ENCODE assay signal across 7 cellular contexts in the genomic region with DNA sequence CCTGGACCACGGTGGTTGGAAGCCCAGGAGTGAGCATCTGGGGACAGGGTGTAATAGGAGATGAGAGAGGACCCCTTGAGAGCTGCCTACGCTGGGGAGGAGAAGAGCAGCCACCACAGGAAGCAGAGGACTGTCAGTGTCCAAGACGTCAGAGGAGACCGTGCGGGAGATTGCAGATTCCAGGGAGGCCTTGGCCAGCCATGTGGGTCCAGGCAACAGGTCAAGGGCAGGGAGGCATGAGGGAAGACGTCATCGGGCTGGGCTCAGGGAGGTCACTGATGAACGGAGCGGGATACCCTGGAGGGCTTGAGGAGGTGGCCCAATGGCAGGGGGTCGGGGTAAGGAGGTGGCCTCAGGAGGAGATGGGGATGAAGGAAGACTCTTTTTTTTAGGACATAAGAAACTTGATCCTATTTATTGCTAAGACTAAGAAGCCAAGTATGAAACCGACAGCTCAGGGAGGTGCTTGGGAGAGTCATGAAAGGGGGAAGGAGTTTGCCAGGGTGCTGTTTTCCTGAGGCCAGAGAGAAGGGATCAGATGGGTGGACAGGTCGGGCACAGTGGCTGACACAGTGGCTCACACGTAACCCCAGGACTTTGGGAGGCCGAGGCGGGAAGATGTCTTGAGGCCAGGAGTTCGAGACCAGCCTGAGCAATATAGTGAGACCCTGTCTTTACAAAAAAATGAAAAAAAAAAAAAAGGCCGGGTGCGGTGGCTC. TPM values are rescaled to one million over a fixed set of nuclear protein-coding genes. Genes with fewer than 3 reads are reported as not detected.
DNase-seq lines count a peak whose midpoint lies in the region; ATAC-seq, FAIRE-seq and TF ChIP-seq lines count a peak whose summit lies in the region.
"Not testable (repeated sequence)": the region's sequence is repeated elsewhere in the genome, so short reads cannot be mapped to it uniquely, and the experiment has no call there.

No MANE protein-coding gene starts in this region.

- FAIRE-seq in K562 (lab: Jason Lieb, UNC), result not testable (repeated sequence)

- not testable (repeated sequence) for H3F3A ChIP-seq in GM23338 (replicated peaks; ENCODE audit: low read depth)
- H3F3A ChIP-seq in neural progenitor cell (ENCODE audit: low read depth), result peaks cover 14% of the 10 kb centered on the region

- H3K36me3 ChIP-seq in GM23338 (ENCODE audit: insufficient read depth); K562 (ENCODE audit: control insufficient read depth, insufficient read depth, low read length); neural progenitor cell; gastrocnemius medialis: not testable (repeated sequence)

- H3K4me1 Mint-ChIP-seq in GM23338, result peaks cover 29% of the 10 kb centered on the region
- H3K4me1 Mint-ChIP-seq in neural progenitor cell, result peaks cover 44% of the 10 kb centered on the region

- H3K9me2 ChIP-seq in GM23338 (ENCODE audit: insufficient read depth), result not testable (repeated sequence)

- H3K9me3 Mint-ChIP-seq in GM23338, neural progenitor cell: not testable (repeated sequence)

- not testable (repeated sequence) for DNase-seq in GM23338 (ENCODE audit: low spot score); K562 (ENCODE audit: extremely low read depth in 1 of 4, low spot score in 3 of 4); neural progenitor cell (ENCODE audit: low spot score)
- DNase-seq in NCI-H82 (lab: John Stamatoyannopoulos, UW) (peak; percentile 15), fibroblast of peridontal ligament (ENCODE audit: extremely low read depth) (peak; percentile 3), right cardiac atrium (peak in 1 of 3 donors; percentile 47), gastrocnemius medialis (peak; percentile 78 to 84)

- H3K36me3 Mint-ChIP-seq in GM23338 (ENCODE audit: low read depth); neural progenitor cell: not testable (repeated sequence)

- not testable (repeated sequence) for ATAC-seq in GM23338
- ATAC-seq in K562 (peak; percentile 17; the same call in 2 of the 3 replicates), right cardiac atrium (peak in 1 of 2 donors; percentile 24), gastrocnemius medialis (peak; percentile 53 to 63)

- POLR2A ChIA-PET in K562 (lab: Yijun Ruan, JAX), result not testable (repeated sequence)

- not testable (repeated sequence) for TF ChIP-seq POLR2A in K562 (conservative IDR thresholded peaks at IDR 0.05)
- TF ChIP-seq POLR2A in gastrocnemius medialis (IDR thresholded peaks at IDR 0.05), result peak in 1 of 2 donors; percentile 50

- H3K9ac ChIP-seq in K562 (ENCODE audit: insufficient read depth in 1 of 2, low read depth in 2 of 2, low read length in 2 of 2); neural progenitor cell: not testable (repeated sequence)

- WGBS in K562 (ENCODE audit: insufficient coverage, low coverage, missing lambda C conversion rate), result 77% methylated on average over 15 of the region's 18 CpGs
- 79% methylated on average over 18 of the region's 18 CpGs for WGBS in right cardiac atrium

- H3K4me3 ChIP-seq in GM23338; K562; right cardiac atrium (ENCODE audit: low read length); neural progenitor cell; gastrocnemius medialis: not testable (repeated sequence)

- H3K27ac Mint-ChIP-seq in GM23338 (peak overlapping the region; percentile 98), neural progenitor cell (peak overlapping the region; percentile 32)

- not testable (repeated sequence) for BruUV-seq in K562 (replicated peaks; lab: Mats Ljungman, UMichigan)

- not testable (repeated sequence) for H3K9me1 ChIP-seq in K562 (ENCODE audit: control insufficient read depth, insufficient read depth, low read length)

- CTCF ChIA-PET in K562 (lab: Yijun Ruan, JAX; ENCODE audit: low intra/inter-chr PET ratio), result not testable (repeated sequence)

- not testable (repeated sequence) for TF ChIP-seq CTCF in GM23338 (conservative IDR thresholded peaks at IDR 0.05; ENCODE audit: low read depth in 2 of 2); K562 (IDR thresholded peaks at IDR 0.05 in 2 of 3, conservative IDR thresholded peaks at IDR 0.05 in 1 of 3; ENCODE audit: insufficient read depth in 2 of 3, low read depth in 1 of 3, low read length in 3 of 3); neural progenitor cell (IDR thresholded peaks at IDR 0.05); gastrocnemius medialis (IDR thresholded peaks at IDR 0.05 in 4 of 5, conservative IDR thresholded peaks at IDR 0.05 in 1 of 5)

- H3K79me2 ChIP-seq in GM23338 (replicated peaks; ENCODE audit: insufficient read depth), result peaks cover 48% of the 10 kb centered on the region
- not testable (repeated sequence) for H3K79me2 ChIP-seq in K562 (ENCODE audit: control insufficient read depth, insufficient read depth, low read length)
- peaks cover 39% of the 10 kb centered on the region for H3K79me2 ChIP-seq in neural progenitor cell (ENCODE audit: low read depth)

- H3K27me3 ChIP-seq in GM23338 (ENCODE audit: insufficient read depth); K562 (ENCODE audit: control insufficient read depth in 2 of 2, insufficient read depth in 2 of 2, low read length in 2 of 2); right cardiac atrium (ENCODE audit: control insufficient read depth, insufficient read depth); neural progenitor cell; gastrocnemius medialis: not testable (repeated sequence)

- not testable (repeated sequence) for H3K27ac ChIP-seq in GM23338 (ENCODE audit: low read depth); K562 (ENCODE audit: extremely low read depth, low read depth, low read length); neural progenitor cell
- H3K27ac ChIP-seq in right cardiac atrium (ENCODE audit: low read length), result peak overlapping the region; percentile 30
- H3K27ac ChIP-seq in gastrocnemius medialis, result peak overlapping the region; percentile 88 to 96 (median 93)

- peaks cover 12% of the 10 kb centered on the region for H3K27me3 Mint-ChIP-seq in GM23338 (ENCODE audit: insufficient read depth, low read depth, poor library complexity)
- H3K27me3 Mint-ChIP-seq in neural progenitor cell (ENCODE audit: insufficient read depth, low read depth), result not testable (repeated sequence)

- TF ChIP-seq EP300 in K562 (IDR thresholded peaks at IDR 0.05; ENCODE audit: low read length), result not testable (repeated sequence)

- H4K20me1 ChIP-seq in GM23338 (replicated peaks; ENCODE audit: insufficient read depth); K562 (replicated peaks; ENCODE audit: control insufficient read depth, insufficient read depth, low read length): not testable (repeated sequence)
- H4K20me1 ChIP-seq in neural progenitor cell (ENCODE audit: low read depth), result peaks cover 64% of the 10 kb centered on the region

- in situ Hi-C loops in K562 (cut with MboI); gastrocnemius medialis (cut with MboI; ENCODE audit: low sequenced_read_pairs in 4 of 4): not testable (repeated sequence)

- intact Hi-C loops in K562 (cut with micrococcal nuclease); right cardiac atrium (cut with DNase I); gastrocnemius medialis (cut with DNase I; ENCODE audit: low total_unique reads): not testable (repeated sequence)

- not testable (repeated sequence) for TF ChIP-seq RAD21 in K562 (CRISPR knock-in tag; conservative IDR thresholded peaks at IDR 0.05 in 1 of 2, IDR thresholded peaks at IDR 0.05 in 1 of 2)

- not testable (repeated sequence) for H3K4me3 Mint-ChIP-seq in GM23338, neural progenitor cell

- H3K4me1 ChIP-seq in GM23338 (ENCODE audit: insufficient read depth); right cardiac atrium (ENCODE audit: control insufficient read depth, insufficient read depth, low read length): not testable (repeated sequence)
- H3K4me1 ChIP-seq in K562 (replicated peaks in 1 of 2; ENCODE audit: control insufficient read depth in 2 of 2, insufficient read depth in 2 of 2, low read length in 2 of 2), result peaks cover 17 to 44% of the 10 kb centered on the region in 2 experiments
- H3K4me1 ChIP-seq in neural progenitor cell, result peaks cover 14% of the 10 kb centered on the region
- peaks cover 37 to 75% of the 10 kb centered on the region in 2 donors for H3K4me1 ChIP-seq in gastrocnemius medialis

- H3K4me2 ChIP-seq in GM23338; K562 (ENCODE audit: insufficient read depth, low read length); neural progenitor cell: not testable (repeated sequence)

- not testable (repeated sequence) for H3K9me3 ChIP-seq in K562 (replicated peaks; ENCODE audit: control insufficient read depth, insufficient read depth, low read depth, low read length); right cardiac atrium (ENCODE audit: control insufficient read depth, low read length); neural progenitor cell (ENCODE audit: low read depth); gastrocnemius medialis

- not testable (repeated sequence) for H2AFZ ChIP-seq in GM23338; K562 (ENCODE audit: low read depth, low read length); neural progenitor cell (replicated peaks)

RNA-seq across cellular contexts. Expression of a gene that starts 30.5 kb away (rescaled TPM):
- 26.1 and 35.7 TPM in 2 replicates for total RNA-seq in GM23338 (2014; rRNA removed; shearing (Covaris generic))
- polyA plus RNA-seq in GM23338 (2016; fragmentation: Nextera tagmentation; extraction: Ambion mirVana) (3.2 and 4.1 TPM in 2 replicates), K562 (2011; rRNA removed) (1.5 and 2.6 TPM in 2 replicates), K562 (2014; fragmentation: Illumina TruSeq; extraction: Trizol) (2.3 and 2.7 TPM in 2 replicates), K562 (2014; fragmentation: Nextera tagmentation; extraction: Ambion mirVana) (under 1 TPM in 1 of 2 experiments, not detected in 1; 0.17 TPM), K562 (2014; rRNA removed) (3.7 and 5.1 TPM in 2 replicates), right cardiac atrium (24.9 TPM)
- total RNA-seq in K562 (2011; cell fraction: chromatin; rRNA removed; ENCODE audit: low replicate concordance), result 3.9 and 9.8 TPM in 2 replicates
- 6.5 and 7.2 TPM in 2 replicates for total RNA-seq in K562 (2011; cell fraction: nucleolus; rRNA removed)
- total RNA-seq in K562 (2011; cell fraction: nucleoplasm; rRNA removed), result 5.3 TPM in 2 replicates
- total RNA-seq in K562 (2014; rRNA removed) (4.4 and 5.1 TPM in 2 replicates), K562 (2014; rRNA removed; fragmentation: Illumina TruSeq; extraction: Trizol) (1.8 and 2.1 TPM in 2 replicates), K562 (2015; rRNA removed; fragmentation: Illumina TruSeq; extraction: Trizol) (3.8 and 4.0 TPM in 2 replicates), K562 (2021) (13.4 and 13.9 TPM in 2 replicates), right cardiac atrium (10 to 100 TPM; 51.2 to 73.4 (median 58.3) TPM), neural progenitor cell (ENCODE audit: low replicate concordance) (11.7 and 24.9 TPM in 2 replicates), gastrocnemius medialis (100 to 1,000 TPM; 145 to 334 (median 243) TPM)
- 2.0 and 6.4 TPM in 2 replicates for polyA plus RNA-seq in K562 (2011; cell fraction: cytosol; rRNA removed)
- 1.7 and 3.6 TPM in 2 replicates for polyA plus RNA-seq in K562 (2011; cell fraction: nucleus; rRNA removed)
- polyA plus RNA-seq in K562 (2012), result 2.9 and 3.9 TPM in 2 replicates
- polyA minus RNA-seq in K562 (2011; rRNA and poly(A)+ RNA removed), result 2.7 and 8.3 TPM in 2 replicates
- polyA minus RNA-seq in K562 (2011; cell fraction: cytosol; rRNA and poly(A)+ RNA removed), result 7.7 and 11.6 TPM in 2 replicates
- 1.9 and 2.0 TPM in 2 replicates for polyA minus RNA-seq in K562 (2011; cell fraction: nucleus; rRNA and poly(A)+ RNA removed)
